8 cellular contexts compared by ENCODE assay signal in genomic region chr17:42577532-42578281, GRCh38. TPM values are rescaled to one million over a fixed set of nuclear protein-coding genes. Genes with fewer than 3 reads are reported as not detected.
DNase-seq lines count a peak whose midpoint lies in the region; ATAC-seq and TF ChIP-seq lines count a peak whose summit lies in the region.

Gene PSMC3IP (minus strand): TSS chr17:42577729. CDS start chr17:42577686, 43 bp downstream.

- H3K4me1 ChIP-seq in ascending aorta (peaks cover 5 to 12% of the 10 kb centered on the region in 2 donors), right cardiac atrium (ENCODE audit: control insufficient read depth, insufficient read depth, low read length) (no peaks in the 10 kb centered on the region), uterus (peaks cover 0 to 12% of the 10 kb centered on the region in 2 donors)

- peak; percentile 64 to 66 for TF ChIP-seq POLR2A in uterus (IDR thresholded peaks at IDR 0.05)

- under 1% methylated on average over 52 of the region's 52 CpGs for WGBS in right cardiac atrium

- H3K4me1 Mint-ChIP-seq in T-helper 2 cell treated with Interferon-gamma antibody and Interleukin-4, amounts not matched to agents 5 μg/mL and 100 μg/mL, for 36 hours (ENCODE audit: low read depth), result peaks cover 35% of the 10 kb centered on the region

- H3K9me3 ChIP-seq in ascending aorta, result no peaks in the 10 kb centered on the region
- H3K9me3 ChIP-seq in right cardiac atrium (ENCODE audit: control insufficient read depth, low read length), result no peaks in the 10 kb centered on the region
- H3K9me3 ChIP-seq in uterus, result no peaks in the 10 kb centered on the region

- H3K4me3 ChIP-seq in ascending aorta (peak within 1 kb of the TSS; percentile 68 to 76), right cardiac atrium (ENCODE audit: low read length) (peak within 1 kb of the TSS; percentile 60), uterus (peak within 1 kb of the TSS; percentile 43 to 65)

- ATAC-seq in GM18502 (IDR thresholded peaks at IDR 0.05; ENCODE audit: poor library complexity, unreplicated experiment) (peak; percentile 72), HG02943 (IDR thresholded peaks at IDR 0.05; ENCODE audit: low read depth, unreplicated experiment) (peak; percentile 67), right cardiac atrium (peak; percentile 95)

- peak within 1 kb of the TSS; percentile 98 for H3K4me3 Mint-ChIP-seq in T-helper 2 cell treated with Interferon-gamma antibody and Interleukin-4, amounts not matched to agents 5 μg/mL and 100 μg/mL, for 36 hours

- peak; percentile 84 for DNase-seq in NCI-H2029 (lab: John Stamatoyannopoulos, UW)
- peak; percentile 94 for DNase-seq in T-helper 2 cell treated with Interferon-gamma antibody and Interleukin-4, amounts not matched to agents 5 μg/mL and 100 μg/mL, for 36 hours (ENCODE audit: low spot score)
- peak; percentile 84 to 97 for DNase-seq in ascending aorta (ENCODE audit: low spot score in 2 of 2)
- DNase-seq in right cardiac atrium, result peak; percentile 97 to 98 (median 97)
- peak; percentile 80 for DNase-seq in pulmonary artery endothelial cell (ENCODE audit: low read depth, low spot score)
- DNase-seq in uterus, result peak; percentile 95

- peak within 1 kb of the TSS; percentile 94 for H3K27ac Mint-ChIP-seq in T-helper 2 cell treated with Interferon-gamma antibody and Interleukin-4, amounts not matched to agents 5 μg/mL and 100 μg/mL, for 36 hours

- H3K36me3 ChIP-seq in ascending aorta (peaks cover 36 to 53% of the 10 kb centered on the region in 2 donors), uterus (no peaks in the 10 kb centered on the region)

- H3K27ac ChIP-seq in ascending aorta, result peak within 1 kb of the TSS; percentile 78 to 83
- peak within 1 kb of the TSS; percentile 85 for H3K27ac ChIP-seq in right cardiac atrium (ENCODE audit: low read length)
- H3K27ac ChIP-seq in uterus, result peak within 1 kb of the TSS; percentile 73 to 82

- intact Hi-C loops in ascending aorta (cut with DNase I), result loop anchor here (1.0 to 10.0 kb wide), 5 partner anchors 23 to 247 kb away; partner anchors contain the start of genes BECN1 and NAGLU
- intact Hi-C loops in right cardiac atrium (cut with DNase I), result loop anchor here in 2 of 4 donors (2.0 to 5.0 kb wide), 2 partner anchors 100 to 101 kb away; partner anchors contain the start of gene PLEKHH3 (in 1 of the 2)
- intact Hi-C loops in uterus (cut with DNase I; ENCODE audit: low total_unique reads), result loop anchor here (10.0 kb wide), 1 partner anchor 97 kb away; the partner anchor contains the start of gene PLEKHH3

- TF ChIP-seq CTCF in ascending aorta (IDR thresholded peaks at IDR 0.05), result peak in 1 of 3 experiments; percentile 22
- peak in 2 of 4 experiments; percentile 40 to 58 for TF ChIP-seq CTCF in uterus (IDR thresholded peaks at IDR 0.05)

- H3K27me3 Mint-ChIP-seq in T-helper 2 cell treated with Interferon-gamma antibody and Interleukin-4, amounts not matched to agents 5 μg/mL and 100 μg/mL, for 36 hours (ENCODE audit: low read depth), result no peaks in the 10 kb centered on the region

- no peaks in the 10 kb centered on the region for H3K9me3 Mint-ChIP-seq in T-helper 2 cell treated with Interferon-gamma antibody and Interleukin-4, amounts not matched to agents 5 μg/mL and 100 μg/mL, for 36 hours

- H3K36me3 Mint-ChIP-seq in T-helper 2 cell treated with Interferon-gamma antibody and Interleukin-4, amounts not matched to agents 5 μg/mL and 100 μg/mL, for 36 hours (ENCODE audit: low read depth), result peaks cover 64% of the 10 kb centered on the region

- H3K27me3 ChIP-seq in ascending aorta (no peaks in the 10 kb centered on the region), right cardiac atrium (ENCODE audit: control insufficient read depth, insufficient read depth) (no peaks in the 10 kb centered on the region), uterus (no peaks in the 10 kb centered on the region)

RNA-seq across cellular contexts. Expression of gene PSMC3IP, which starts in this region (rescaled TPM):
- 2.9 TPM for total RNA-seq in ascending aorta
- total RNA-seq in right cardiac atrium, result 1 to 10 TPM; 1.4 to 3.3 (median 2.5) TPM
- 2.2 TPM for polyA plus RNA-seq in right cardiac atrium
- 7.6 and 9.2 TPM in 2 replicates for total RNA-seq in pulmonary artery endothelial cell
- total RNA-seq in uterus, result 10 to 100 TPM in 1 of 4 donors, 1 to 10 TPM in 3; 2.8 to 16.5 (median 5.0) TPM

Comparison
In these comparisons a context has a peak if more than half of its experiments do, and no peak if none do; other contexts are left out.
1. Peak in every context shown above with its lines: DNase-seq, ATAC-seq, H3K4me3 ChIP-seq and H3K27ac ChIP-seq.